In the genomic region with DNA sequence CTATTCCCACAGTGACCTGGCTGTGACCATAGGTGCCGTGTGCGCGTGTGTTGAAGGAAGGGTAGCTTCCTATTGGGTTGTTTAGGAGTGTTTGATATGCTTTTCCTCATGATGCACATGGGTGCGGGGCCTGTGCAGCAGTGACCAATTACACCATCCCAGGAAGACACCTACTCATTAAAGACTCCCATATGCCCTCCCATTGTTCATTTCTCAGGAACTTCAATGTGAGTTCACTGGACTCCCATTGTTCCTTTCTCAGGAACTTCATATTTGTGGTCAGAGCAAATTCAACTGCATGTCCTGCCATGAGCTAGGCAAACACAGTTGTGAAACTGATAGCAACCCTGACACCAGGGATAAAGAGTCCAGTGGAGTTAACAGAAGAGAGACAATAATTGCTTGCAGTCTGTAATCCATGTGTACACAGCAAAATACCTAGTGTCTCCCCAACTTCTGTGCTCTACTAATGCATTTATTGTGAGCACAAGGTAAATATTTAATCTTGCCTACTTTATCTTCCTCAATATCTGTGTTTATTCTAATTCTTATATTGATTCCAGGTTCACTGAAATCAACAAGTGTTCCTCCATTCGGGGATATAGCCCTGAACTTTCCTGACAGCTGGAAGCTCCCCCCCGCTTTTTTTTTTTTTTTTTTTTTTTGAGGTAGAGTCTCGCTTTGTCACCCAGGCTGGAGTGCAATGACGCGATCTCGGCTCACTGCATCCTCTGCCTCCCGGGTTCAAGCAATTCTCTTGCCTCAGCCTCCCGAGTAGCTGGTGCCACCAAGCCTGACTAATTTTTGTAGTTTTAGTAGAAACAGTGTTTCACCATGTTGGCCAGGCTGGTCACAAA, we compare ENCODE assay signal across 1 cellular context.
TF ChIP-seq lines count a peak whose summit lies in the region.

No MANE protein-coding gene starts in this region.

TF ChIP-seq in HepG2, 621 proteins besides CTCF, POLR2A, EP300 and RAD21 (continued from another document and continues in another):
- TF ChIP-seq REST (IDR thresholded peaks at IDR 0.05; ENCODE audit: borderline replicate concordance in 1 of 2, low read depth in 1 of 2, low read length in 2 of 2), result peak in 1 of 2 experiments; percentile 6; a peak in 1 of 4 replicates
- no peak for TF ChIP-seq ZNF10 (CRISPR knock-in tag; IDR thresholded peaks at IDR 0.05; ENCODE audit: borderline replicate concordance, low read depth)
- peak; percentile 70; the same call in 1 of the 2 replicates for TF ChIP-seq HOXA3 (CRISPR knock-in tag; IDR thresholded peaks at IDR 0.05)
- no peak for TF ChIP-seq REXO4 (CRISPR knock-in tag; IDR thresholded peaks at IDR 0.05; ENCODE audit: borderline replicate concordance)
- TF ChIP-seq SNAPC2 (CRISPR knock-in tag; IDR thresholded peaks at IDR 0.05), result peak; percentile 69; the same call in 1 of the 2 replicates
- TF ChIP-seq MAFG (CRISPR knock-in tag; IDR thresholded peaks at IDR 0.05), result no peak
- TF ChIP-seq ZKSCAN8 (CRISPR knock-in tag; IDR thresholded peaks at IDR 0.05; ENCODE audit: borderline replicate concordance), result peak; percentile 94
- TF ChIP-seq ZNF567 (CRISPR knock-in tag; IDR thresholded peaks at IDR 0.05; ENCODE audit: borderline replicate concordance), result 0 out of 2 replicates have a peak, but pooled peaks have one; percentile 65
- TF ChIP-seq, protein P1, sequence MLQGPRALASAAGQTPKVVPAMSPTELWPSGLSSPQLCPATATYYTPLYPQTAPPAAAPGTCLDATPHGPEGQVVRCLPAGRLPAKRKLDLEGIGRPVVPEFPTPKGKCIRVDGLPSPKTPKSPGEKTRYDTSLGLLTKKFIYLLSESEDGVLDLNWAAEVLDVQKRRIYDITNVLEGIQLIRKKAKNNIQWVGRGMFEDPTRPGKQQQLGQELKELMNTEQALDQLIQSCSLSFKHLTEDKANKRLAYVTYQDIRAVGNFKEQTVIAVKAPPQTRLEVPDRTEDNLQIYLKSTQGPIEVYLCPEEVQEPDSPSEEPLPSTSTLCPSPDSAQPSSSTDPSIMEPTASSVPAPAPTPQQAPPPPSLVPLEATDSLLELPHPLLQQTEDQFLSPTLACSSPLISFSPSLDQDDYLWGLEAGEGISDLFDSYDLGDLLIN (CRISPR knock-in tag; IDR thresholded peaks at IDR 0.05; ENCODE audit: borderline replicate concordance), result no peak
- TF ChIP-seq TFDP2 (CRISPR knock-in tag; IDR thresholded peaks at IDR 0.05), result peak; percentile 34
- TF ChIP-seq RBM22 (optimal IDR thresholded peaks at IDR 0.05; ENCODE audit: low read length), result no peak
- peak; percentile 94 for TF ChIP-seq SKIL (CRISPR knock-in tag; IDR thresholded peaks at IDR 0.05; ENCODE audit: borderline replicate concordance)
- TF ChIP-seq KDM6A (CRISPR knock-in tag; IDR thresholded peaks at IDR 0.05; ENCODE audit: low read depth), result peak; percentile 86
- TF ChIP-seq YEATS4 (CRISPR knock-in tag; IDR thresholded peaks at IDR 0.05; ENCODE audit: borderline replicate concordance), result peak; percentile 41; the same call in 1 of the 2 replicates
- peak; percentile 98 for TF ChIP-seq FOXP4 (CRISPR knock-in tag; IDR thresholded peaks at IDR 0.05)
- no peak for TF ChIP-seq DR1 (CRISPR knock-in tag; IDR thresholded peaks at IDR 0.05)
- peak; percentile 28; the same call in 1 of the 2 replicates for TF ChIP-seq ZSCAN5A (CRISPR knock-in tag; IDR thresholded peaks at IDR 0.05; ENCODE audit: borderline replicate concordance)
- no peak for TF ChIP-seq E2F1 (CRISPR knock-in tag; IDR thresholded peaks at IDR 0.05)
- TF ChIP-seq ZNF883 (CRISPR knock-in tag; IDR thresholded peaks at IDR 0.05; ENCODE audit: not compliant biosample characterization), result no peak
- peak; percentile 79 for TF ChIP-seq TBL1XR1 (IDR thresholded peaks at IDR 0.05; ENCODE audit: borderline replicate concordance, low read length, partially characterized antibody)
- peak; percentile 50; the same call in 1 of the 2 replicates for TF ChIP-seq ZMAT3 (CRISPR knock-in tag; conservative IDR thresholded peaks at IDR 0.05)
- no peak for TF ChIP-seq GATAD1 (CRISPR knock-in tag; IDR thresholded peaks at IDR 0.05)
- TF ChIP-seq ARID2 (CRISPR knock-in tag; IDR thresholded peaks at IDR 0.05; ENCODE audit: borderline replicate concordance), result 0 out of 2 replicates have a peak, but pooled peaks have one; percentile 29
- no peak for TF ChIP-seq SMAD9 (CRISPR knock-in tag; IDR thresholded peaks at IDR 0.05)
- TF ChIP-seq HNF4A (CRISPR knock-in tag; IDR thresholded peaks at IDR 0.05), result peak; percentile 90
- TF ChIP-seq, protein P2, sequence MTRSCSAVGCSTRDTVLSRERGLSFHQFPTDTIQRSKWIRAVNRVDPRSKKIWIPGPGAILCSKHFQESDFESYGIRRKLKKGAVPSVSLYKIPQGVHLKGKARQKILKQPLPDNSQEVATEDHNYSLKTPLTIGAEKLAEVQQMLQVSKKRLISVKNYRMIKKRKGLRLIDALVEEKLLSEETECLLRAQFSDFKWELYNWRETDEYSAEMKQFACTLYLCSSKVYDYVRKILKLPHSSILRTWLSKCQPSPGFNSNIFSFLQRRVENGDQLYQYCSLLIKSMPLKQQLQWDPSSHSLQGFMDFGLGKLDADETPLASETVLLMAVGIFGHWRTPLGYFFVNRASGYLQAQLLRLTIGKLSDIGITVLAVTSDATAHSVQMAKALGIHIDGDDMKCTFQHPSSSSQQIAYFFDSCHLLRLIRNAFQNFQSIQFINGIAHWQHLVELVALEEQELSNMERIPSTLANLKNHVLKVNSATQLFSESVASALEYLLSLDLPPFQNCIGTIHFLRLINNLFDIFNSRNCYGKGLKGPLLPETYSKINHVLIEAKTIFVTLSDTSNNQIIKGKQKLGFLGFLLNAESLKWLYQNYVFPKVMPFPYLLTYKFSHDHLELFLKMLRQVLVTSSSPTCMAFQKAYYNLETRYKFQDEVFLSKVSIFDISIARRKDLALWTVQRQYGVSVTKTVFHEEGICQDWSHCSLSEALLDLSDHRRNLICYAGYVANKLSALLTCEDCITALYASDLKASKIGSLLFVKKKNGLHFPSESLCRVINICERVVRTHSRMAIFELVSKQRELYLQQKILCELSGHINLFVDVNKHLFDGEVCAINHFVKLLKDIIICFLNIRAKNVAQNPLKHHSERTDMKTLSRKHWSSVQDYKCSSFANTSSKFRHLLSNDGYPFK (CRISPR knock-in tag; IDR thresholded peaks at IDR 0.05; ENCODE audit: borderline replicate concordance), result no peak
- no peak for TF ChIP-seq FIP1L1 (IDR thresholded peaks at IDR 0.05; ENCODE audit: borderline replicate concordance, insufficient read depth, low read depth, low read length)
- no peak for TF ChIP-seq ZNF253 (CRISPR knock-in tag; IDR thresholded peaks at IDR 0.05; ENCODE audit: borderline replicate concordance)
- TF ChIP-seq ZIK1 (CRISPR knock-in tag; IDR thresholded peaks at IDR 0.05; ENCODE audit: borderline replicate concordance, low read depth), result no peak
- no peak for TF ChIP-seq ZNF276 (CRISPR knock-in tag; IDR thresholded peaks at IDR 0.05; ENCODE audit: low read depth)
- TF ChIP-seq SP140L (CRISPR knock-in tag; IDR thresholded peaks at IDR 0.05; ENCODE audit: borderline replicate concordance), result peak; percentile 47; the same call in 1 of the 2 replicates
- TF ChIP-seq NCOA1 (CRISPR knock-in tag; IDR thresholded peaks at IDR 0.05), result no peak
- no peak for TF ChIP-seq MBNL3 (CRISPR knock-in tag; conservative IDR thresholded peaks at IDR 0.05)
- TF ChIP-seq KAT2B (IDR thresholded peaks at IDR 0.05; ENCODE audit: borderline replicate concordance, low read depth, low read length), result no peak
- peak; percentile 65; the same call in 1 of the 2 replicates for TF ChIP-seq ZNF761 (CRISPR knock-in tag; conservative IDR thresholded peaks at IDR 0.05)
